ENCODE assay signal across 11 cellular contexts in the genomic region with DNA sequence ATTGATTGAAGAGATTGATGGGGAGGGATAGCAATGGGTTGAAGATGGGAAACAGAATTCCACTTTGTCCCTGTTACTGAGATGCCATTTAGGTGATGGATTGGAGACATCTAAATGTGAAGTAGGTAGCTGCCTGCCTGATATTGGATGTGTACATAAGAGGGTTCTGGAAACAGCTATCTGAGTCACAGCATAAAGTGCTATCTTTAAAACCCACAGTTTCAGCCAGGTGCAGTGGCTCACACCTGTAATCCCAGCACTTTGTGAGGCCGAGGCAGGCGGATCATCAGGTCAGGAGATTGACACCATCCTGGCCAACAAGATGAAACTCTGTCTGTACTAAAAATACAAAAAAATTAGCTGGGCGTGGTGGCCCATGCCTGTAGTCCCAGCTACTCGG.
"Had no signal": no experiment of that assay in that cellular context is flagged by ENCODE, and none has a peak within 500 bp of the region (broad histone marks: within the 10 kb centered on the region; RNA-seq: fewer than 3 reads in every experiment).

No MANE protein-coding gene starts in this region.

- H3K27me3 ChIP-seq: heart left ventricle had no signal

- DNase-seq: erythroblast; foreskin melanocyte; heart left ventricle; hippocampal formation; kidney glomerular epithelial cell; naive thymus-derived CD4-positive, alpha-beta T cell; right cardiac atrium; small intestine; stimulated activated CD4-positive, alpha-beta T cell treated with anti-CD3 and anti-CD28 coated beads, Interleukin-12 subunit alpha, Interleukin-12 subunit beta, amount 100 ng/mL, for 4 hours; stimulated activated naive CD4-positive, alpha-beta T cell treated with Interleukin-2 at 50 U/mL for 16 hours; trophoblast cell had no signal

- H3K9me3 ChIP-seq: heart left ventricle had no signal

- ATAC-seq: heart left ventricle; naive thymus-derived CD4-positive, alpha-beta T cell; right cardiac atrium had no signal

- H3K27ac ChIP-seq: heart left ventricle had no signal

- H3K36me3 ChIP-seq: heart left ventricle had no signal

- H3K4me3 ChIP-seq: heart left ventricle had no signal
